ENCODE assay signal across 16 cellular contexts in genomic region chr18:68469049-68469625, GRCh38.
A peak's percentile ranks its signal among the peaks of the same experiment; 100 is the strongest.
DNase-seq lines count a peak whose midpoint lies in the region; ATAC-seq and TF ChIP-seq lines count a peak whose summit lies in the region.
"Had no signal": no experiment of that assay in that cellular context is flagged by ENCODE, and none has a peak within 500 bp of the region (broad histone marks: within the 10 kb centered on the region; RNA-seq: fewer than 3 reads in every experiment).

No MANE protein-coding gene starts in this region.

- no peaks in the 10 kb centered on the region for H3K9me1 ChIP-seq in IMR-90 (ENCODE audit: insufficient read depth, low read length)

- no TSS peak for BruUV-seq in IMR-90 (replicated peaks; lab: Mats Ljungman, UMichigan)

- no peaks in the 10 kb centered on the region for H3K79me1 ChIP-seq in IMR-90 (ENCODE audit: low read depth in 1 of 2, low read length in 2 of 2)

- TF ChIP-seq RAD21 in IMR-90 (IDR thresholded peaks at IDR 0.05; ENCODE audit: low read length): no peak

- no peaks in the 10 kb centered on the region for H3K36me3 ChIP-seq in GM23248 (ENCODE audit: low read depth)
- H3K36me3 ChIP-seq in IMR-90 (ENCODE audit: control insufficient read depth, insufficient read depth, low read length): no peaks in the 10 kb centered on the region
- no peaks in the 10 kb centered on the region for H3K36me3 ChIP-seq in OCI-LY3 (replicated peaks; ENCODE audit: low read depth, low read length)
- no peaks in the 10 kb centered on the region for H3K36me3 ChIP-seq in neuron (ENCODE audit: insufficient read depth, low read length)
- H3K36me3 ChIP-seq: BLaER1 had no signal

- no peaks in the 10 kb centered on the region for H3F3A ChIP-seq in GM23248 (ENCODE audit: insufficient read depth)

- H3K4me3 ChIP-seq in GM23248: no peak overlapping the region
- H3K4me3 ChIP-seq in IMR-90 (ENCODE audit: insufficient read depth, low read depth, low read length): no peak overlapping the region
- H3K4me3 ChIP-seq in OCI-LY3 (ENCODE audit: low read length): no peak overlapping the region
- H3K4me3 ChIP-seq in neuron (ENCODE audit: low read length): no peak overlapping the region
- H3K4me3 ChIP-seq: BLaER1 had no signal

- intact Hi-C loops in IMR-90 (cut with micrococcal nuclease): no loop called here

- H2BK5ac ChIP-seq in IMR-90 (ENCODE audit: low read depth, low read length, poor library complexity, severe bottlenecking): no peak overlapping the region

- H3K18ac ChIP-seq in IMR-90 (ENCODE audit: low read depth, low read length): peak overlapping the region; percentile 47; the same call in 1 of the 2 replicates

- H3K79me2 ChIP-seq in GM23248 (ENCODE audit: insufficient read depth): no peaks in the 10 kb centered on the region
- no peaks in the 10 kb centered on the region for H3K79me2 ChIP-seq in OCI-LY3 (ENCODE audit: low read length)

- H2BK15ac ChIP-seq in IMR-90 (ENCODE audit: low read depth, low read length): no peak overlapping the region

- POLR2A ChIA-PET in IMR-90 (lab: Charles Lee; ENCODE audit: unreplicated experiment): no interaction called here

- H2AK9ac ChIP-seq in IMR-90 (replicated peaks; ENCODE audit: low read depth, low read length, poor library complexity): no peak overlapping the region

- DNase-seq in GM23248: no peak
- no peak for DNase-seq in IMR-90
- no peak for DNase-seq in iPS-NIHi11 (ENCODE audit: low spot score)
- DNase-seq in HK-2 (ENCODE audit: unreplicated experiment): no peak
- DNase-seq: 8988T; CD4-positive, alpha-beta memory T cell; DMS153; DMS79; GF-D8; GOT3; H7 had no signal

- H3K27me3 ChIP-seq in GM23248 (replicated peaks; ENCODE audit: insufficient read depth): no peaks in the 10 kb centered on the region
- no peaks in the 10 kb centered on the region for H3K27me3 ChIP-seq in IMR-90 (ENCODE audit: control insufficient read depth, insufficient read depth, low read length)
- H3K27me3 ChIP-seq in OCI-LY3 (ENCODE audit: low read depth, low read length): no peaks in the 10 kb centered on the region
- H3K27me3 ChIP-seq in neuron (ENCODE audit: insufficient read depth, low read length): no peaks in the 10 kb centered on the region
- H3K27me3 ChIP-seq: BLaER1 had no signal

- no peak overlapping the region for H3K9ac ChIP-seq in GM23248
- no peak overlapping the region for H3K9ac ChIP-seq in IMR-90 (ENCODE audit: low read depth, low read length)
- H3K9ac ChIP-seq in OCI-LY3 (ENCODE audit: low read length): no peak overlapping the region
- H3K9ac ChIP-seq: BLaER1 had no signal

- H3K4me2 ChIP-seq in GM23248 (ENCODE audit: unreplicated experiment): no peak overlapping the region
- H3K4me2 ChIP-seq in IMR-90 (ENCODE audit: low read depth, low read length): no peak overlapping the region
- H3K4me2 ChIP-seq in OCI-LY3 (ENCODE audit: low read length): no peak overlapping the region
- H3K4me2 ChIP-seq: BLaER1 had no signal

- H3K27ac ChIP-seq in GM23248 (no peak overlapping the region), IMR-90 (ENCODE audit: insufficient read depth, low read length) (no peak overlapping the region), OCI-LY3 (ENCODE audit: low read length) (no peak overlapping the region)
- H3K27ac ChIP-seq: BLaER1 had no signal

- no peaks in the 10 kb centered on the region for H3K9me3 ChIP-seq in GM23248 (ENCODE audit: low read depth)
- H3K9me3 ChIP-seq in IMR-90 (ENCODE audit: control insufficient read depth, insufficient read depth, low read length): no peaks in the 10 kb centered on the region
- no peaks in the 10 kb centered on the region for H3K9me3 ChIP-seq in OCI-LY3 (ENCODE audit: insufficient read depth, low read length)
- H3K9me3 ChIP-seq in neuron (ENCODE audit: low read length): peaks cover 1% of the 10 kb centered on the region
- H3K9me3 ChIP-seq: BLaER1 had no signal

- no peak overlapping the region for H2AK5ac ChIP-seq in IMR-90 (ENCODE audit: low read depth, low read length)

- in situ Hi-C loops in GM23248 (cut with MboI): no loop called here
- in situ Hi-C loops in IMR-90 (cut with MboI; ENCODE audit: low sequenced_read_pairs): no loop called here

- H4K91ac ChIP-seq in IMR-90 (ENCODE audit: insufficient read depth, low read depth, low read length): 0 out of 2 replicates have a peak overlapping the region, but pooled peaks have one; percentile 0

- no peaks in the 10 kb centered on the region for H3K9me2 ChIP-seq in GM23248 (ENCODE audit: insufficient read depth)

- ATAC-seq in IMR-90 (ENCODE audit: low read depth) (no peak), GM18520 (IDR thresholded peaks at IDR 0.05; ENCODE audit: unreplicated experiment) (no peak)
- ATAC-seq: HepG2 had no signal

- CTCF ChIA-PET in IMR-90 (lab: Yijun Ruan, JAX): no interaction called here

- WGBS in GM23248 (ENCODE audit: low coverage in 1 of 2, low lambda C conversion rate in 2 of 2, missing lambda C conversion rate in 2 of 2), 2 experiments: 4 to 15% methylated on average over 2 of the region's 2 CpGs
- no CpG with 5 or more reads among the region's 2 CpGs for WGBS in IMR-90 (ENCODE audit: extremely low coverage in 2 of 2, insufficient read length in 1 of 2), 2 experiments

- H2AFZ ChIP-seq in GM23248 (peak overlapping the region; percentile 32; the same call in 1 of the 2 replicates), IMR-90 (replicated peaks; ENCODE audit: low read length, poor library complexity) (no peak overlapping the region), OCI-LY3 (ENCODE audit: low read depth, low read length) (0 out of 2 replicates have a peak overlapping the region, but pooled peaks have one; percentile 4), neuron (ENCODE audit: low read depth, low read length) (peak overlapping the region; percentile 32)

- H4K20me1 ChIP-seq in GM23248 (ENCODE audit: insufficient read depth) (no peaks in the 10 kb centered on the region), IMR-90 (ENCODE audit: insufficient read depth, low read length) (no peaks in the 10 kb centered on the region), OCI-LY3 (ENCODE audit: insufficient read depth, low read length) (no peaks in the 10 kb centered on the region)
- H4K20me1 ChIP-seq: BLaER1 had no signal

- no peak overlapping the region for H3K23ac ChIP-seq in IMR-90 (ENCODE audit: low read depth, low read length)

- no peak for TF ChIP-seq CTCF in IMR-90 (conservative IDR thresholded peaks at IDR 0.05; ENCODE audit: low read depth, low read length)
- no peak for TF ChIP-seq CTCF in OCI-LY3 (IDR thresholded peaks at IDR 0.05; ENCODE audit: low read depth, low read length)

- 0 out of 2 replicates have a peak overlapping the region, but pooled peaks have one; percentile 39 for H2BK20ac ChIP-seq in IMR-90 (ENCODE audit: low read depth, low read length)

- H3K4me1 ChIP-seq in GM23248 (ENCODE audit: insufficient read depth) (no peaks in the 10 kb centered on the region; the same call in 1 of the 2 replicates), IMR-90 (ENCODE audit: control insufficient read depth, insufficient read depth, low read length) (no peaks in the 10 kb centered on the region; the same call in none of the 2 replicates), OCI-LY3 (ENCODE audit: low read length) (peaks cover 8% of the 10 kb centered on the region), neuron (ENCODE audit: insufficient read depth, low read length) (peaks cover 17% of the 10 kb centered on the region)
- H3K4me1 ChIP-seq: BLaER1 had no signal

- H2BK120ac ChIP-seq in IMR-90 (ENCODE audit: low read depth, low read length): no peak overlapping the region

- no peak for TF ChIP-seq POLR2A in IMR-90 (IDR thresholded peaks at IDR 0.05; ENCODE audit: low read depth, low read length)

- H3K56ac ChIP-seq in IMR-90 (ENCODE audit: extremely low read depth, insufficient read depth, low read length): no peak overlapping the region

- dilution Hi-C loops in IMR-90 (cut with HindIII; ENCODE audit: low sequenced_read_pairs, unreplicated experiment): no loop called here

- H3K14ac ChIP-seq in IMR-90 (replicated peaks; ENCODE audit: low read depth, low read length): no peak overlapping the region

- no peak overlapping the region for H4K5ac ChIP-seq in IMR-90 (ENCODE audit: low read depth, low read length)

- no peak overlapping the region for H4K8ac ChIP-seq in IMR-90 (ENCODE audit: low read depth in 2 of 2, low read length in 2 of 2)

- H3K4ac ChIP-seq in IMR-90 (ENCODE audit: low read depth, low read length): no peak overlapping the region

TF ChIP-seq in IMR-90, 13 proteins besides CTCF, POLR2A, EP300 and RAD21:
- no peak for TF ChIP-seq NFE2L2 (IDR thresholded peaks at IDR 0.05; ENCODE audit: low read depth, low read length)
- no peak for TF ChIP-seq SMC3 (IDR thresholded peaks at IDR 0.05; ENCODE audit: low read depth, low read length)
- no peak for TF ChIP-seq RCOR1 (IDR thresholded peaks at IDR 0.05; ENCODE audit: insufficient replicate concordance, low read length)
- no peak for TF ChIP-seq MXI1 (IDR thresholded peaks at IDR 0.05; ENCODE audit: borderline replicate concordance, low read depth, low read length)
- no peak for TF ChIP-seq USF2 (IDR thresholded peaks at IDR 0.05; ENCODE audit: low read depth, low read length)
- no peak for TF ChIP-seq ELK1 (IDR thresholded peaks at IDR 0.05; ENCODE audit: borderline replicate concordance, low read depth, low read length)
- no peak for TF ChIP-seq FOS (IDR thresholded peaks at IDR 0.05; ENCODE audit: low read depth, low read length)
- no peak for TF ChIP-seq MAFK (IDR thresholded peaks at IDR 0.05; ENCODE audit: low read depth, low read length)
- no peak for TF ChIP-seq BHLHE40 (IDR thresholded peaks at IDR 0.05; ENCODE audit: low read depth, low read length)
- TF ChIP-seq CHD1 (IDR thresholded peaks at IDR 0.05; ENCODE audit: low read depth, low read length): no peak
- TF ChIP-seq MAZ (IDR thresholded peaks at IDR 0.05; ENCODE audit: borderline replicate concordance, low read depth, low read length): no peak
- TF ChIP-seq RFX5 (IDR thresholded peaks at IDR 0.05; ENCODE audit: low read depth, low read length): no peak
